8 cellular contexts compared by ENCODE assay signal in the genomic region with DNA sequence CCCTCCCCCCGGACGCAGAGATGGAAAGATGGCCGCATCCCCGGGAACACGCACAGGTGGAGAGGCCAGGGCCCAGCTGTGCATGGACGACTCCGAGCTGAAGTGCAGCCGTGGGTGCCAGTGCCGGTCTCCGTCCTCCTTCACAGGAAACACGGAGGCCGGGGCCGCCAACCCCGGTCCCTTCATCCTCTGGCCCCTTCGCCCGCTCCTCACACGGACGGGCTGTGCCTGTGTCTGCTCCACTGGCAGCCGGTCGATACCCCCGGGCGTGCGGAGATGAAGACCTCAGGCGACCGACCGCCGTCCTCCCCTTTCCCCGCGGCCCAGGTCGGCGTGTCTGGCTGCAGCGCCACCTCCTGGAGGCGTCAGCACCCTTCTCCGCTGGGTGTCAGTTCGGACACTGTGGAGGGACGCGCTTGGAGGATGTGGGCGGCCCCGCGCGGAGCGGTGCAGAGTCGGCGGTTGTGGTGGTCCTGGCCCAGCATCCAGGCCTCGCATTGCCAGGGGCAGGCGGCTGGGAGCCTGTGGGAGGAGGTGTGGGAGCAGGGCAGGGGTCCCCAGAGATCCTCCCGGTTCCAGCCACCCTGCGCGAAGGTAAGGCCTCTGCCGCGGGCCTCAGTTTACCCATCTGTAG. TPM values are rescaled to one million over a fixed set of nuclear protein-coding genes. Genes with fewer than 3 reads are reported as not detected.
DNase-seq lines count a peak whose midpoint lies in the region; ATAC-seq and TF ChIP-seq lines count a peak whose summit lies in the region.

No MANE protein-coding gene starts in this region.

- 0 out of 2 replicates have a peak overlapping the region, but pooled peaks have one; percentile 48 for H3K27ac ChIP-seq in HCT116 (ENCODE audit: low read depth, low read length)

- no peaks in the 10 kb centered on the region for H3K27me3 ChIP-seq in HCT116 (ENCODE audit: insufficient read depth, low read length)

- TF ChIP-seq POLR2A in HCT116 (IDR thresholded peaks at IDR 0.05; ENCODE audit: borderline replicate concordance, extremely low read depth, insufficient read depth, insufficient read length): no peak

- peaks cover 8% of the 10 kb centered on the region for H3K9me3 Mint-ChIP-seq in WTC11

- H3K27ac Mint-ChIP-seq in WTC11: no peak overlapping the region

- H3K4me1 Mint-ChIP-seq in WTC11: 0 out of 2 replicates have a peak, but pooled peaks cover 3% of the 10 kb centered on the region

- no peaks in the 10 kb centered on the region for H3K9me2 ChIP-seq in HCT116 (ENCODE audit: insufficient read depth)

- 0 out of 2 replicates have a peak, but pooled peaks cover 2% of the 10 kb centered on the region for H3K36me3 Mint-ChIP-seq in WTC11

- TF ChIP-seq CTCF in HCT116 (IDR thresholded peaks at IDR 0.05 in 2 of 3, conservative IDR thresholded peaks at IDR 0.05 in 1 of 3; ENCODE audit: borderline replicate concordance in 1 of 3, insufficient read depth in 1 of 3, low read depth in 2 of 3, low read length in 2 of 3) (peak; percentile 55 to 61 (median 61)), WTC11 (IDR thresholded peaks at IDR 0.05) (peak; percentile 74)

- CTCF ChIA-PET in HCT116 (lab: Charles Lee) (interaction anchor here (0.8 kb wide), 1 partner anchor 11 kb away, joined by 6 read pairs; no protein-coding TSS in a partner anchor), WTC11 (lab: Charles Lee) (interaction anchor here (0.6 to 2.5 kb wide), 4 partner anchors 11 to 1011 kb away, joined by 3 to 20 read pairs (median 7); a partner anchor contains a TSS)

- H3K27me3 Mint-ChIP-seq in WTC11 (ENCODE audit: low read depth): peaks cover 26% of the 10 kb centered on the region

- POLR2A ChIA-PET in HCT116 (lab: Charles Lee): no interaction called here
- POLR2A ChIA-PET in WTC11 (lab: Charles Lee): no interaction called here

- H2AFZ ChIP-seq in HCT116 (ENCODE audit: low read depth, low read length, poor library complexity, severe bottlenecking): no peak overlapping the region

- H3K9me3 ChIP-seq in HCT116 (ENCODE audit: control insufficient read depth in 1 of 2, insufficient read depth in 1 of 2, low read depth in 1 of 2, low read length in 2 of 2): no peaks in the 10 kb centered on the region

- no TSS peak for BruUV-seq in HCT116 (replicated peaks; lab: Mats Ljungman, UMichigan)

- H3K36me3 ChIP-seq in HCT116 (ENCODE audit: control insufficient read depth in 1 of 2, insufficient read depth in 2 of 2, low read length in 2 of 2): no peaks in the 10 kb centered on the region

- ATAC-seq in HCT116 (peak; percentile 96), WTC11 (peak; percentile 98), left lobe of liver (peak; percentile 90)

- no peaks in the 10 kb centered on the region; a peak in 1 of 4 replicates for H3K4me1 ChIP-seq in HCT116 (ENCODE audit: control insufficient read depth in 1 of 2, insufficient read depth in 2 of 2, low read length in 2 of 2)

- H3K9ac ChIP-seq in HCT116 (ENCODE audit: low read length): peak overlapping the region; percentile 48; the same call in 1 of the 2 replicates

- H3K79me2 ChIP-seq in HCT116 (ENCODE audit: insufficient read depth, low read length): no peaks in the 10 kb centered on the region

- RAD21 ChIA-PET in HCT116 (lab: Charles Lee; ENCODE audit: low non-redundant PET in 1 of 2, low total read pairs in 2 of 2, uncharacterized antibody in 2 of 2, unreplicated experiment in 2 of 2): no interaction called here

- peak; percentile 59 for TF ChIP-seq RAD21 in HCT116 (IDR thresholded peaks at IDR 0.05; ENCODE audit: low read depth)

- H4K20me1 ChIP-seq in HCT116 (ENCODE audit: insufficient read depth): no peaks in the 10 kb centered on the region

- H3K4me3 ChIP-seq in HCT116 (replicated peaks in 1 of 2; ENCODE audit: low read depth in 1 of 2, low read length in 2 of 2): peak overlapping the region; percentile 44 to 50

- H3K4me3 Mint-ChIP-seq in WTC11: peak overlapping the region; percentile 58

- DNase-seq in ELF-1 (ENCODE audit: low read depth, low spot score): peak; percentile 83
- DNase-seq in HCT116 (ENCODE audit: low read depth, low spot score): no peak
- DNase-seq in NCI-H1930 (lab: John Stamatoyannopoulos, UW): peak; percentile 50 to 56
- DNase-seq in WTC11 (ENCODE audit: low spot score): peak; percentile 86
- DNase-seq in cerebellar cortex (ENCODE audit: low spot score): peak; percentile 71
- no peak for DNase-seq in left lobe of liver (ENCODE audit: low spot score)
- DNase-seq in stimulated activated CD4-positive, alpha-beta T cell treated with anti-CD3 and anti-CD28 coated beads, TNF-alpha, amount 100 ng/mL, for 1 hour (ENCODE audit: low read depth in 3 of 3, low spot score in 1 of 3): peak; percentile 35 to 59 (median 47)
- DNase-seq in pons (ENCODE audit: low spot score): no peak

- intact Hi-C loops in HCT116 (cut with micrococcal nuclease): no loop called here

- H3K4me2 ChIP-seq in HCT116 (ENCODE audit: low read length): peak overlapping the region; percentile 69

TF ChIP-seq in HCT116, 20 proteins besides CTCF, POLR2A, EP300 and RAD21:
- TF ChIP-seq CBX3 (IDR thresholded peaks at IDR 0.05; ENCODE audit: low read depth) (peak; percentile 61; the same call in 1 of the 2 replicates), POLR2AphosphoS5 (IDR thresholded peaks at IDR 0.05; ENCODE audit: low read depth, low read length) (peak; percentile 36; the same call in 1 of the 2 replicates), YY1 (IDR thresholded peaks at IDR 0.05; ENCODE audit: extremely low read depth, insufficient replicate concordance, low read depth, low read length) (no peak)
TF ChIP-seq in HCT116: peak in this region for 2.

TF ChIP-seq in WTC11, 78 proteins besides CTCF, POLR2A, EP300 and RAD21 (continues in another document):
- TF ChIP-seq, protein P1, sequence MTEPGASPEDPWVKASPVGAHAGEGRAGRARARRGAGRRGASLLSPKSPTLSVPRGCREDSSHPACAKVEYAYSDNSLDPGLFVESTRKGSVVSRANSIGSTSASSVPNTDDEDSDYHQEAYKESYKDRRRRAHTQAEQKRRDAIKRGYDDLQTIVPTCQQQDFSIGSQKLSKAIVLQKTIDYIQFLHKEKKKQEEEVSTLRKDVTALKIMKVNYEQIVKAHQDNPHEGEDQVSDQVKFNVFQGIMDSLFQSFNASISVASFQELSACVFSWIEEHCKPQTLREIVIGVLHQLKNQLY (CRISPR knock-in tag; IDR thresholded peaks at IDR 0.05): no peak
- TF ChIP-seq, protein P2, sequence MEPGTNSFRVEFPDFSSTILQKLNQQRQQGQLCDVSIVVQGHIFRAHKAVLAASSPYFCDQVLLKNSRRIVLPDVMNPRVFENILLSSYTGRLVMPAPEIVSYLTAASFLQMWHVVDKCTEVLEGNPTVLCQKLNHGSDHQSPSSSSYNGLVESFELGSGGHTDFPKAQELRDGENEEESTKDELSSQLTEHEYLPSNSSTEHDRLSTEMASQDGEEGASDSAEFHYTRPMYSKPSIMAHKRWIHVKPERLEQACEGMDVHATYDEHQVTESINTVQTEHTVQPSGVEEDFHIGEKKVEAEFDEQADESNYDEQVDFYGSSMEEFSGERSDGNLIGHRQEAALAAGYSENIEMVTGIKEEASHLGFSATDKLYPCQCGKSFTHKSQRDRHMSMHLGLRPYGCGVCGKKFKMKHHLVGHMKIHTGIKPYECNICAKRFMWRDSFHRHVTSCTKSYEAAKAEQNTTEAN (CRISPR knock-in tag; IDR thresholded peaks at IDR 0.05): peak; percentile 76; the same call in 1 of the 2 replicates
- no peak for TF ChIP-seq ZNF219 (CRISPR knock-in tag; IDR thresholded peaks at IDR 0.05; ENCODE audit: borderline replicate concordance)
- TF ChIP-seq, protein P3, sequence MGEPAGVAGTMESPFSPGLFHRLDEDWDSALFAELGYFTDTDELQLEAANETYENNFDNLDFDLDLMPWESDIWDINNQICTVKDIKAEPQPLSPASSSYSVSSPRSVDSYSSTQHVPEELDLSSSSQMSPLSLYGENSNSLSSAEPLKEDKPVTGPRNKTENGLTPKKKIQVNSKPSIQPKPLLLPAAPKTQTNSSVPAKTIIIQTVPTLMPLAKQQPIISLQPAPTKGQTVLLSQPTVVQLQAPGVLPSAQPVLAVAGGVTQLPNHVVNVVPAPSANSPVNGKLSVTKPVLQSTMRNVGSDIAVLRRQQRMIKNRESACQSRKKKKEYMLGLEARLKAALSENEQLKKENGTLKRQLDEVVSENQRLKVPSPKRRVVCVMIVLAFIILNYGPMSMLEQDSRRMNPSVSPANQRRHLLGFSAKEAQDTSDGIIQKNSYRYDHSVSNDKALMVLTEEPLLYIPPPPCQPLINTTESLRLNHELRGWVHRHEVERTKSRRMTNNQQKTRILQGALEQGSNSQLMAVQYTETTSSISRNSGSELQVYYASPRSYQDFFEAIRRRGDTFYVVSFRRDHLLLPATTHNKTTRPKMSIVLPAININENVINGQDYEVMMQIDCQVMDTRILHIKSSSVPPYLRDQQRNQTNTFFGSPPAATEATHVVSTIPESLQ (CRISPR knock-in tag; IDR thresholded peaks at IDR 0.05): no peak

RNA-seq across cellular contexts. Expression of a gene that starts 9.9 kb away (rescaled TPM):
- total RNA-seq in HCT116 (2021; ENCODE audit: unreplicated experiment) (49.0 TPM), WTC11 (2021) (69.6 to 86.4 TPM (median 73.2 TPM) in 3 replicates), left lobe of liver (30.2 TPM)
- polyA plus RNA-seq in HCT116 (2012): 54.0 and 68.0 TPM in 2 replicates

RNA-seq across cellular contexts. Expression of a gene that starts 9.9 kb away (rescaled TPM):
- total RNA-seq in HCT116 (2021; ENCODE audit: unreplicated experiment): 35.4 TPM
- polyA plus RNA-seq in HCT116 (2012): 28.2 and 32.7 TPM in 2 replicates
- total RNA-seq in WTC11 (2021): 53.2 to 62.5 TPM (median 53.8 TPM) in 3 replicates
- total RNA-seq in left lobe of liver: 25.7 TPM

RNA-seq across cellular contexts. Expression of a gene that starts 18.1 kb away (rescaled TPM):
- total RNA-seq in HCT116 (2021; ENCODE audit: unreplicated experiment) (0.47 TPM), WTC11 (2021) (0.63 to 1.8 TPM (median 1.4 TPM) in 3 replicates), left lobe of liver (0.45 TPM)
- 0.12 and 0.22 TPM in 2 replicates for polyA plus RNA-seq in HCT116 (2012)

RNA-seq across cellular contexts. Expression of a gene that starts 28.6 kb away (rescaled TPM):
- not detected for total RNA-seq in HCT116 (2021; ENCODE audit: unreplicated experiment)
- 0.12 and 0.19 TPM in 2 replicates for polyA plus RNA-seq in HCT116 (2012)
- total RNA-seq in WTC11 (2021): 0.31 to 0.48 TPM in 2 of 3 replicates, not detected in the other
- 275 TPM for total RNA-seq in left lobe of liver

RNA-seq across cellular contexts. Expression of a gene that starts 39.2 kb away (rescaled TPM):
- total RNA-seq in HCT116 (2021; ENCODE audit: unreplicated experiment) (21.5 TPM), WTC11 (2021) (31.3 to 40.5 TPM (median 33.8 TPM) in 3 replicates), left lobe of liver (177 TPM)
- polyA plus RNA-seq in HCT116 (2012): 12.3 and 13.8 TPM in 2 replicates

Comparison
In these comparisons a context has a peak if more than half of its experiments do, and no peak if none do; other contexts are left out.
1. DNase-seq: peak in ELF-1 (single experiment), NCI-H1930 (2 of 2), WTC11 (single experiment), cerebellar cortex (single experiment) and stimulated activated CD4-positive, alpha-beta T cell treated with anti-CD3 and anti-CD28 coated beads, TNF-alpha, amount 100 ng/mL, for 1 hour (3 of 3); none in HCT116 (single experiment), left lobe of liver (single experiment) and pons (single experiment).
2. Peak in every context shown above with its lines, with median percentiles within 50 percentile points of each other: ATAC-seq.